8 cellular contexts compared by ENCODE assay signal in genomic region chr6:25660512-25660911, GRCh38. TPM values are rescaled to one million over a fixed set of nuclear protein-coding genes. Genes with fewer than 3 reads are reported as not detected.
DNase-seq lines count a peak whose midpoint lies in the region; ATAC-seq and TF ChIP-seq lines count a peak whose summit lies in the region.

No MANE protein-coding gene starts in this region.

- H3K4me1 Mint-ChIP-seq in activated T-cell treated with anti-CD3 and anti-CD28 coated beads, Interleukin-2, amount 50 U/mL, for 72 hours (ENCODE audit: low read depth) = peaks cover 16% of the 10 kb centered on the region

- no TSS peak for BruUV-seq in IMR-90 (replicated peaks; lab: Mats Ljungman, UMichigan)

- H3K9me3 ChIP-seq in IMR-90 (ENCODE audit: control insufficient read depth, insufficient read depth, low read length) = no peaks in the 10 kb centered on the region
- H3K9me3 ChIP-seq in left lung = no peaks in the 10 kb centered on the region

- H3K27ac Mint-ChIP-seq in activated T-cell treated with anti-CD3 and anti-CD28 coated beads, Interleukin-2, amount 50 U/mL, for 72 hours = no peak overlapping the region

- peaks cover 26% of the 10 kb centered on the region for H3K27me3 Mint-ChIP-seq in activated T-cell treated with anti-CD3 and anti-CD28 coated beads, Interleukin-2, amount 50 U/mL, for 72 hours (ENCODE audit: low read depth)

- no peaks in the 10 kb centered on the region for H3K9me3 Mint-ChIP-seq in activated T-cell treated with anti-CD3 and anti-CD28 coated beads, Interleukin-2, amount 50 U/mL, for 72 hours

- H2AFZ ChIP-seq in IMR-90 (replicated peaks; ENCODE audit: low read length, poor library complexity) = no peak overlapping the region

- no peak overlapping the region for H4K8ac ChIP-seq in IMR-90 (ENCODE audit: low read depth in 2 of 2, low read length in 2 of 2)

- H3K23ac ChIP-seq in IMR-90 (ENCODE audit: low read depth, low read length) = no peak overlapping the region

- no peak overlapping the region for H4K5ac ChIP-seq in IMR-90 (ENCODE audit: low read depth, low read length)

- no peak overlapping the region for H2BK15ac ChIP-seq in IMR-90 (ENCODE audit: low read depth, low read length)

- TF ChIP-seq CTCF in IMR-90 (conservative IDR thresholded peaks at IDR 0.05; ENCODE audit: low read depth, low read length) (no peak), left lung (IDR thresholded peaks at IDR 0.05) (no peak)

- H3K27ac ChIP-seq in IMR-90 (ENCODE audit: insufficient read depth, low read length) = no peak overlapping the region
- no peak overlapping the region for H3K27ac ChIP-seq in left lung

- H3K4me3 Mint-ChIP-seq in activated T-cell treated with anti-CD3 and anti-CD28 coated beads, Interleukin-2, amount 50 U/mL, for 72 hours = no peak overlapping the region

- no peak overlapping the region for H2BK5ac ChIP-seq in IMR-90 (ENCODE audit: low read depth, low read length, poor library complexity, severe bottlenecking)

- no peak overlapping the region for H2BK120ac ChIP-seq in IMR-90 (ENCODE audit: low read depth, low read length)

- no peak for TF ChIP-seq POLR2A in IMR-90 (IDR thresholded peaks at IDR 0.05; ENCODE audit: low read depth, low read length)

- in situ Hi-C loops in IMR-90 (cut with MboI; ENCODE audit: low sequenced_read_pairs) (no loop called here), G401 (cut with HindIII; ENCODE audit: low sequenced_read_pairs) (no loop called here)

- dilution Hi-C loops in IMR-90 (cut with HindIII; ENCODE audit: low sequenced_read_pairs, unreplicated experiment) = no loop called here

- no peak for TF ChIP-seq RAD21 in IMR-90 (IDR thresholded peaks at IDR 0.05; ENCODE audit: low read length)

- H3K4ac ChIP-seq in IMR-90 (ENCODE audit: low read depth, low read length) = no peak overlapping the region

- no peak overlapping the region for H2AK5ac ChIP-seq in IMR-90 (ENCODE audit: low read depth, low read length)

- no peaks in the 10 kb centered on the region for H3K79me1 ChIP-seq in IMR-90 (ENCODE audit: low read depth in 1 of 2, low read length in 2 of 2)

- no peak overlapping the region for H3K56ac ChIP-seq in IMR-90 (ENCODE audit: extremely low read depth, insufficient read depth, low read length)

- no peak overlapping the region for H3K9ac ChIP-seq in IMR-90 (ENCODE audit: low read depth, low read length)

- CTCF ChIA-PET in IMR-90 (lab: Yijun Ruan, JAX) = no interaction called here

- no peak overlapping the region for H3K4me2 ChIP-seq in IMR-90 (ENCODE audit: low read depth, low read length)

- DNase-seq in DMS53 (lab: John Stamatoyannopoulos, UW) (peak; percentile 96), IMR-90 (peak; percentile 54), myocyte (ENCODE audit: low read depth) (peak; percentile 83), G401 (ENCODE audit: low spot score) (no peak), left lung (no peak), NCI-H1694 treated with DMSO at 0.1 percent for 48 hours (lab: John Stamatoyannopoulos, UW) (no peak)
- DNase-seq in activated T-cell treated with anti-CD3 and anti-CD28 coated beads, Interleukin-2, amount 50 U/mL, for 72 hours = peak; percentile 48 to 67

- H2BK20ac ChIP-seq in IMR-90 (ENCODE audit: low read depth, low read length) = no peak overlapping the region

- H3K27me3 ChIP-seq in IMR-90 (ENCODE audit: control insufficient read depth, insufficient read depth, low read length) (no peaks in the 10 kb centered on the region), left lung (peaks cover 0 to 15% of the 10 kb centered on the region in 2 donors)

- H4K20me1 ChIP-seq in IMR-90 (ENCODE audit: insufficient read depth, low read length) = no peaks in the 10 kb centered on the region

- ATAC-seq in IMR-90 (ENCODE audit: low read depth) (peak; percentile 54), HG03469 (IDR thresholded peaks at IDR 0.05; ENCODE audit: unreplicated experiment) (no peak), left lung (no peak)
- ATAC-seq in activated T-cell treated with anti-CD3 and anti-CD28 coated beads, Interleukin-2, amount 50 U/mL, for 72 hours (replicated peaks in 1 of 2) = peak; percentile 100

- H3K18ac ChIP-seq in IMR-90 (ENCODE audit: low read depth, low read length) = no peak overlapping the region

- H3K36me3 ChIP-seq in IMR-90 (ENCODE audit: control insufficient read depth, insufficient read depth, low read length) (no peaks in the 10 kb centered on the region), left lung (no peaks in the 10 kb centered on the region)

- no peaks in the 10 kb centered on the region for H3K4me1 ChIP-seq in IMR-90 (ENCODE audit: control insufficient read depth, insufficient read depth, low read length)
- no peaks in the 10 kb centered on the region for H3K4me1 ChIP-seq in left lung

- H4K91ac ChIP-seq in IMR-90 (ENCODE audit: insufficient read depth, low read depth, low read length) = no peak overlapping the region

- no peak overlapping the region for H2AK9ac ChIP-seq in IMR-90 (replicated peaks; ENCODE audit: low read depth, low read length, poor library complexity)

- intact Hi-C loops in IMR-90 (cut with micrococcal nuclease) = no loop called here
- intact Hi-C loops in left lung (cut with DNase I) = no loop called here

- H3K9me1 ChIP-seq in IMR-90 (ENCODE audit: insufficient read depth, low read length) = no peaks in the 10 kb centered on the region

- H3K14ac ChIP-seq in IMR-90 (replicated peaks; ENCODE audit: low read depth, low read length) = no peak overlapping the region

- no peaks in the 10 kb centered on the region for H3K36me3 Mint-ChIP-seq in activated T-cell treated with anti-CD3 and anti-CD28 coated beads, Interleukin-2, amount 50 U/mL, for 72 hours (ENCODE audit: insufficient read depth in 2 of 2)

- POLR2A ChIA-PET in IMR-90 (lab: Charles Lee; ENCODE audit: unreplicated experiment) = no interaction called here

- no peak overlapping the region for H3K4me3 ChIP-seq in IMR-90 (ENCODE audit: insufficient read depth, low read depth, low read length)
- H3K4me3 ChIP-seq in left lung = no peak overlapping the region

TF ChIP-seq in IMR-90, 13 proteins besides CTCF, POLR2A, EP300 and RAD21:
- TF ChIP-seq CEBPB (IDR thresholded peaks at IDR 0.05; ENCODE audit: low read depth, low read length) (no peak), FOS (IDR thresholded peaks at IDR 0.05; ENCODE audit: low read depth, low read length) (0 out of 2 replicates have a peak, but pooled peaks have one; percentile 8), CHD1 (IDR thresholded peaks at IDR 0.05; ENCODE audit: low read depth, low read length) (no peak), BHLHE40 (IDR thresholded peaks at IDR 0.05; ENCODE audit: low read depth, low read length) (0 out of 2 replicates have a peak, but pooled peaks have one; percentile 31), MAFK (IDR thresholded peaks at IDR 0.05; ENCODE audit: low read depth, low read length) (no peak)

RNA-seq across cellular contexts. Expression of gene SCGN, which starts 8.5 kb away (rescaled TPM):
- total RNA-seq in IMR-90 (2012; rRNA removed) (not detected in 2 replicates), myocyte (0.08 TPM in 1 of 2 replicates, not detected in the other), left lung (not detected)
- not detected in 2 replicates for polyA plus RNA-seq in IMR-90 (2012; rRNA removed)
- polyA plus RNA-seq in IMR-90 (2012; cell fraction: cytosol; rRNA removed) = not detected in 2 replicates
- not detected in 2 replicates for polyA plus RNA-seq in IMR-90 (2012; cell fraction: nucleus; rRNA removed; ENCODE audit: low replicate concordance)
- total RNA-seq in activated T-cell treated with anti-CD3 and anti-CD28 coated beads, Interleukin-2, amount 50 U/mL, for 72 hours = not detected
- polyA plus RNA-seq in myocyte (2012) = 0.05 TPM
- total RNA-seq in G401 (2014; rRNA removed; shearing (Covaris generic)) = not detected in 2 replicates

Comparison
In these comparisons a context has a peak if more than half of its experiments do, and no peak if none do; other contexts are left out.
1. DNase-seq: peak in DMS53 (single experiment), IMR-90 (single experiment), activated T-cell treated with anti-CD3 and anti-CD28 coated beads, Interleukin-2, amount 50 U/mL, for 72 hours (2 of 2) and myocyte (single experiment); none in G401 (single experiment), left lung (0 of 2) and NCI-H1694 treated with DMSO at 0.1 percent for 48 hours (single experiment).
2. ATAC-seq: peak in IMR-90 (single experiment) and activated T-cell treated with anti-CD3 and anti-CD28 coated beads, Interleukin-2, amount 50 U/mL, for 72 hours (2 of 2); none in HG03469 (single experiment) and left lung (single experiment).